ENCODE assay signal across 1 cellular context in genomic region chr19:2867025-2867991, GRCh38.
A peak's percentile ranks its signal among the peaks of the same experiment; 100 is the strongest.
TF ChIP-seq lines count a peak whose summit lies in the region.

Gene ZNF556 (plus strand): TSS chr19:2867335. CDS start chr19:2867422, 87 bp downstream.

TF ChIP-seq in HepG2, 621 proteins besides CTCF, POLR2A, EP300 and RAD21 (continued from another document and continues in another):
- TF ChIP-seq REST (IDR thresholded peaks at IDR 0.05; ENCODE audit: borderline replicate concordance in 1 of 2, low read depth in 1 of 2, low read length in 2 of 2) (peak in 1 of 2 experiments; percentile 49; a peak in 1 of 4 replicates), NR2F2 (IDR thresholded peaks at IDR 0.05; ENCODE audit: borderline replicate concordance, low read depth) (0 out of 2 replicates have a peak, but pooled peaks have one; percentile 10), SIN3B (IDR thresholded peaks at IDR 0.05; ENCODE audit: low read length) (0 out of 2 replicates have a peak, but pooled peaks have one; percentile 14), ZFAT (CRISPR knock-in tag; conservative IDR thresholded peaks at IDR 0.05) (no peak), ZNF546 (CRISPR knock-in tag; conservative IDR thresholded peaks at IDR 0.05) (no peak), TFDP1 (CRISPR knock-in tag; IDR thresholded peaks at IDR 0.05; ENCODE audit: borderline replicate concordance) (peak; percentile 19; the same call in 1 of the 2 replicates), PHF5A (CRISPR knock-in tag; IDR thresholded peaks at IDR 0.05; ENCODE audit: low read depth, unreplicated experiment) (no peak), KLF9 (CRISPR knock-in tag; IDR thresholded peaks at IDR 0.05; ENCODE audit: low read depth) (no peak), CEBPG (CRISPR knock-in tag; IDR thresholded peaks at IDR 0.05) (0 out of 2 replicates have a peak, but pooled peaks have one; percentile 13), HMGA1 (CRISPR knock-in tag; conservative IDR thresholded peaks at IDR 0.05) (no peak), BCL6 (CRISPR knock-in tag; IDR thresholded peaks at IDR 0.05) (peak; percentile 21), ZNF672 (CRISPR knock-in tag; IDR thresholded peaks at IDR 0.05) (no peak), CENPX (CRISPR knock-in tag; IDR thresholded peaks at IDR 0.05) (no peak), POGZ (CRISPR knock-in tag; IDR thresholded peaks at IDR 0.05) (peak; percentile 34; the same call in 1 of the 2 replicates), ZNF776 (CRISPR knock-in tag; IDR thresholded peaks at IDR 0.05) (0 out of 2 replicates have a peak, but pooled peaks have one; percentile 30), PBX2 (CRISPR knock-in tag; IDR thresholded peaks at IDR 0.05) (peak; percentile 88), MAX (IDR thresholded peaks at IDR 0.05) (peak; percentile 94), ATF3 (CRISPR knock-in tag; IDR thresholded peaks at IDR 0.05) (peak; percentile 47; the same call in 1 of the 2 replicates), NCOA5 (CRISPR knock-in tag; IDR thresholded peaks at IDR 0.05) (no peak), FOXA3 (CRISPR knock-in tag; IDR thresholded peaks at IDR 0.05) (0 out of 2 replicates have a peak, but pooled peaks have one; percentile 17), NPAS2 (CRISPR knock-in tag; IDR thresholded peaks at IDR 0.05; ENCODE audit: borderline replicate concordance) (no peak), KDM3A (CRISPR knock-in tag; IDR thresholded peaks at IDR 0.05; ENCODE audit: low read depth) (peak; percentile 71), ZSCAN5A (CRISPR knock-in tag; IDR thresholded peaks at IDR 0.05; ENCODE audit: borderline replicate concordance) (no peak), RBM22 (optimal IDR thresholded peaks at IDR 0.05; ENCODE audit: low read length) (no peak), NFKB2 (CRISPR knock-in tag; IDR thresholded peaks at IDR 0.05; ENCODE audit: borderline replicate concordance) (peak; percentile 57; the same call in 1 of the 2 replicates), SNAI1 (CRISPR knock-in tag; IDR thresholded peaks at IDR 0.05; ENCODE audit: borderline replicate concordance) (peak; percentile 62; the same call in 1 of the 2 replicates), ZBTB26 (CRISPR knock-in tag; IDR thresholded peaks at IDR 0.05; ENCODE audit: borderline replicate concordance) (0 out of 2 replicates have a peak, but pooled peaks have one; percentile 49), NFYC (CRISPR knock-in tag; IDR thresholded peaks at IDR 0.05) (peak; percentile 96), ZNF891 (CRISPR knock-in tag; IDR thresholded peaks at IDR 0.05) (peak; percentile 75; the same call in 1 of the 2 replicates), HOXA9 (CRISPR knock-in tag; IDR thresholded peaks at IDR 0.05; ENCODE audit: borderline replicate concordance) (no peak), ZFP90 (CRISPR knock-in tag; IDR thresholded peaks at IDR 0.05; ENCODE audit: borderline replicate concordance) (no peak; the same call in 1 of the 2 replicates), RFX1 (IDR thresholded peaks at IDR 0.05) (no peak), BRD4 (CRISPR knock-in tag; IDR thresholded peaks at IDR 0.05) (no peak; the same call in none of the 2 replicates), EEA1 (CRISPR knock-in tag; IDR thresholded peaks at IDR 0.05; ENCODE audit: borderline replicate concordance) (0 out of 2 replicates have a peak, but pooled peaks have one; percentile 41), AHDC1 (CRISPR knock-in tag; IDR thresholded peaks at IDR 0.05; ENCODE audit: borderline replicate concordance) (no peak), ZNF446 (CRISPR knock-in tag; IDR thresholded peaks at IDR 0.05) (no peak), ZNF329 (CRISPR knock-in tag; IDR thresholded peaks at IDR 0.05; ENCODE audit: low read depth) (peak; percentile 65; the same call in 1 of the 2 replicates), SIN3A (IDR thresholded peaks at IDR 0.05; ENCODE audit: borderline replicate concordance, low read depth, low read length) (peak; percentile 92; the same call in 1 of the 2 replicates), ZBTB1 (CRISPR knock-in tag; IDR thresholded peaks at IDR 0.05; ENCODE audit: borderline replicate concordance) (no peak; the same call in 1 of the 2 replicates), ZNF616 (CRISPR knock-in tag; IDR thresholded peaks at IDR 0.05; ENCODE audit: low read depth) (peak; percentile 91; the same call in 1 of the 2 replicates), ZNF800 (CRISPR knock-in tag; IDR thresholded peaks at IDR 0.05) (0 out of 2 replicates have a peak, but pooled peaks have one; percentile 22), SMARCC2 (IDR thresholded peaks at IDR 0.05) (no peak), CSRNP1 (CRISPR knock-in tag; IDR thresholded peaks at IDR 0.05) (no peak), REXO4 (CRISPR knock-in tag; IDR thresholded peaks at IDR 0.05; ENCODE audit: borderline replicate concordance) (no peak), ZNF777 (CRISPR knock-in tag; IDR thresholded peaks at IDR 0.05) (no peak; the same call in 1 of the 2 replicates)
